10 cellular contexts compared by ENCODE assay signal in genomic region chr4:113447695-113448265, GRCh38.
A peak's percentile ranks its signal among the peaks of the same experiment; 100 is the strongest.
DNase-seq lines count a peak whose midpoint lies in the region; ATAC-seq and TF ChIP-seq lines count a peak whose summit lies in the region.
"Had no signal": no experiment of that assay in that cellular context is flagged by ENCODE, and none has a peak within 500 bp of the region (broad histone marks: within the 10 kb centered on the region; RNA-seq: fewer than 3 reads in every experiment).

No MANE protein-coding gene starts in this region.

- no peak overlapping the region for H3K27ac Mint-ChIP-seq in activated CD4-positive, alpha-beta T cell treated with anti-CD3 and anti-CD28 coated beads, Interleukin-2, amount 10 ng/mL, durations not matched to agents 24 days and 14 days
- no peak overlapping the region for H3K27ac Mint-ChIP-seq in stimulated activated memory B cell treated with anti-CD40 and anti-IgM and Interleukin-4, amounts not matched to agents 10 μg/mL and 1 μg/mL and 100 μg/mL, for 72 hours
- H3K27ac Mint-ChIP-seq: dendritic cell treated with granulocyte-macrophage colony-stimulating factor and Interleukin-4, amounts not matched to agents 40 ng/mL and 50 ng/mL, for 4 days had no signal

- H3K4me1 ChIP-seq in esophagus muscularis mucosa: peaks cover 30 to 80% (median 71%) of the 10 kb centered on the region in 4 donors

- no peak overlapping the region for H3K4me3 Mint-ChIP-seq in activated CD4-positive, alpha-beta T cell treated with anti-CD3 and anti-CD28 coated beads, Interleukin-2, amount 10 ng/mL, durations not matched to agents 24 days and 14 days
- no peak overlapping the region for H3K4me3 Mint-ChIP-seq in stimulated activated memory B cell treated with anti-CD40 and anti-IgM and Interleukin-4, amounts not matched to agents 10 μg/mL and 1 μg/mL and 100 μg/mL, for 72 hours
- H3K4me3 Mint-ChIP-seq: dendritic cell treated with granulocyte-macrophage colony-stimulating factor and Interleukin-4, amounts not matched to agents 40 ng/mL and 50 ng/mL, for 4 days had no signal

- no peaks in the 10 kb centered on the region for H3K27me3 Mint-ChIP-seq in activated CD4-positive, alpha-beta T cell treated with anti-CD3 and anti-CD28 coated beads, Interleukin-2, amount 10 ng/mL, durations not matched to agents 24 days and 14 days
- peaks cover 9% of the 10 kb centered on the region for H3K27me3 Mint-ChIP-seq in stimulated activated memory B cell treated with anti-CD40 and anti-IgM and Interleukin-4, amounts not matched to agents 10 μg/mL and 1 μg/mL and 100 μg/mL, for 72 hours
- H3K27me3 Mint-ChIP-seq: dendritic cell treated with granulocyte-macrophage colony-stimulating factor and Interleukin-4, amounts not matched to agents 40 ng/mL and 50 ng/mL, for 4 days had no signal

- peaks cover 11% of the 10 kb centered on the region for H3K9me3 Mint-ChIP-seq in activated CD4-positive, alpha-beta T cell treated with anti-CD3 and anti-CD28 coated beads, Interleukin-2, amount 10 ng/mL, durations not matched to agents 24 days and 14 days
- peaks cover 3% of the 10 kb centered on the region for H3K9me3 Mint-ChIP-seq in stimulated activated memory B cell treated with anti-CD40 and anti-IgM and Interleukin-4, amounts not matched to agents 10 μg/mL and 1 μg/mL and 100 μg/mL, for 72 hours
- H3K9me3 Mint-ChIP-seq: dendritic cell treated with granulocyte-macrophage colony-stimulating factor and Interleukin-4, amounts not matched to agents 40 ng/mL and 50 ng/mL, for 4 days had no signal

- H3K27ac ChIP-seq in esophagus muscularis mucosa (replicated peaks in 1 of 4): peak overlapping the region; percentile 53 to 79 (median 58)
- H3K27ac ChIP-seq: SJCRH30 had no signal

- peaks cover 16% of the 10 kb centered on the region for H3K36me3 Mint-ChIP-seq in activated CD4-positive, alpha-beta T cell treated with anti-CD3 and anti-CD28 coated beads, Interleukin-2, amount 10 ng/mL, durations not matched to agents 24 days and 14 days (ENCODE audit: low read depth)
- peaks cover 12% of the 10 kb centered on the region for H3K36me3 Mint-ChIP-seq in stimulated activated memory B cell treated with anti-CD40 and anti-IgM and Interleukin-4, amounts not matched to agents 10 μg/mL and 1 μg/mL and 100 μg/mL, for 72 hours

- TF ChIP-seq EP300 in esophagus muscularis mucosa (IDR thresholded peaks at IDR 0.05): no peak

- ATAC-seq in HG02852 (IDR thresholded peaks at IDR 0.05; ENCODE audit: unreplicated experiment): peak; percentile 77
- ATAC-seq in stimulated activated memory B cell treated with anti-CD40 and anti-IgM and Interleukin-4, amounts not matched to agents 10 μg/mL and 1 μg/mL and 100 μg/mL, for 72 hours: peak; percentile 89
- no peak for ATAC-seq in HG03139 (IDR thresholded peaks at IDR 0.05; ENCODE audit: unreplicated experiment)

- peaks cover 0 to 5% (median 2%) of the 10 kb centered on the region in 4 donors for H3K9me3 ChIP-seq in esophagus muscularis mucosa
- H3K9me3 ChIP-seq: SJCRH30 had no signal

- 24% methylated on average over 5 of the region's 5 CpGs for WGBS in esophagus muscularis mucosa

- no peaks in the 10 kb centered on the region for H3K36me3 ChIP-seq in esophagus muscularis mucosa
- H3K36me3 ChIP-seq: SJCRH30 had no signal

- H3K4me1 Mint-ChIP-seq in activated CD4-positive, alpha-beta T cell treated with anti-CD3 and anti-CD28 coated beads, Interleukin-2, amount 10 ng/mL, durations not matched to agents 24 days and 14 days: peaks cover 28% of the 10 kb centered on the region
- peaks cover 9% of the 10 kb centered on the region for H3K4me1 Mint-ChIP-seq in stimulated activated memory B cell treated with anti-CD40 and anti-IgM and Interleukin-4, amounts not matched to agents 10 μg/mL and 1 μg/mL and 100 μg/mL, for 72 hours

- H3K4me3 ChIP-seq in esophagus muscularis mucosa: peak overlapping the region in 1 of 4 donors; percentile 11
- H3K4me3 ChIP-seq: SJCRH30 had no signal

- intact Hi-C loops in activated CD4-positive, alpha-beta T cell treated with anti-CD3 and anti-CD28 coated beads, Interleukin-2, amount 10 ng/mL, durations not matched to agents 24 days and 14 days (cut with micrococcal nuclease): loop anchor here (1.0 to 10.0 kb wide), 8 partner anchors 21 to 315 kb away; no protein-coding TSS in a partner anchor
- intact Hi-C loops in esophagus muscularis mucosa (cut with DNase I): no loop called here

- peak; percentile 70 for DNase-seq in activated CD4-positive, alpha-beta T cell treated with anti-CD3 and anti-CD28 coated beads, Interleukin-2, amount 10 ng/mL, durations not matched to agents 24 days and 14 days
- no peak for DNase-seq in activated CD4-positive, alpha-beta T cell treated with anti-CD3 and anti-CD28 coated beads for 4 hours
- DNase-seq in esophagus muscularis mucosa (ENCODE audit: extremely low spot score): no peak
- no peak for DNase-seq in NCI-H1694 (lab: John Stamatoyannopoulos, UW)
- no peak for DNase-seq in central memory CD4-positive, alpha-beta T cell
- DNase-seq: SJCRH30 had no signal

- no peak for TF ChIP-seq CTCF in esophagus muscularis mucosa (IDR thresholded peaks at IDR 0.05)

- no peaks in the 10 kb centered on the region for H3K27me3 ChIP-seq in esophagus muscularis mucosa
- H3K27me3 ChIP-seq: SJCRH30 had no signal

- no peak for TF ChIP-seq POLR2A in esophagus muscularis mucosa (IDR thresholded peaks at IDR 0.05; ENCODE audit: low read depth)
